Comparison of ENCODE assay signal across 1 cellular context in genomic region chr9:126440042-126440441, GRCh38.
TF ChIP-seq lines count a peak whose summit lies in the region.

No MANE protein-coding gene starts in this region.

TF ChIP-seq in IMR-90, 13 proteins besides CTCF, POLR2A, EP300 and RAD21 (continued from another document):
- TF ChIP-seq USF2 (IDR thresholded peaks at IDR 0.05; ENCODE audit: low read depth, low read length) = no peak
- no peak for TF ChIP-seq BHLHE40 (IDR thresholded peaks at IDR 0.05; ENCODE audit: low read depth, low read length)
- TF ChIP-seq ELK1 (IDR thresholded peaks at IDR 0.05; ENCODE audit: borderline replicate concordance, low read depth, low read length) = no peak
- no peak for TF ChIP-seq CHD1 (IDR thresholded peaks at IDR 0.05; ENCODE audit: low read depth, low read length)
- no peak for TF ChIP-seq SMC3 (IDR thresholded peaks at IDR 0.05; ENCODE audit: low read depth, low read length)
